In genomic region chr2:107621186-107621835, GRCh38 we compare ENCODE assay signal across 20 cellular contexts.
"Had no signal": no experiment of that assay in that cellular context is flagged by ENCODE, and none has a peak within 500 bp of the region (broad histone marks: within the 10 kb centered on the region; RNA-seq: fewer than 3 reads in every experiment).

No MANE protein-coding gene starts in this region.

- H3K27ac Mint-ChIP-seq: naive B cell; nephron; progenitor cell of endocrine pancreas; stimulated activated memory B cell treated with anti-CD40 and anti-IgM and Interleukin-4, amounts not matched to agents 10 μg/mL and 1 μg/mL and 100 μg/mL, for 72 hours; stimulated activated naive CD8-positive, alpha-beta T cell treated with anti-CD3 and anti-CD28 coated beads, Interleukin-15, Interleukin-2, amounts not matched to agents 100 ng/mL and 50 ng/mL, for 24 hours had no signal

- H3K36me3 Mint-ChIP-seq: naive B cell; stimulated activated memory B cell treated with anti-CD40 and anti-IgM and Interleukin-4, amounts not matched to agents 10 μg/mL and 1 μg/mL and 100 μg/mL, for 72 hours had no signal

- H3K4me3 Mint-ChIP-seq: naive B cell; nephron; stimulated activated memory B cell treated with anti-CD40 and anti-IgM and Interleukin-4, amounts not matched to agents 10 μg/mL and 1 μg/mL and 100 μg/mL, for 72 hours; stimulated activated naive CD8-positive, alpha-beta T cell treated with anti-CD3 and anti-CD28 coated beads, Interleukin-15, Interleukin-2, amounts not matched to agents 100 ng/mL and 50 ng/mL, for 24 hours had no signal

- H3K27me3 Mint-ChIP-seq: naive B cell; progenitor cell of endocrine pancreas; stimulated activated memory B cell treated with anti-CD40 and anti-IgM and Interleukin-4, amounts not matched to agents 10 μg/mL and 1 μg/mL and 100 μg/mL, for 72 hours; stimulated activated naive CD8-positive, alpha-beta T cell treated with anti-CD3 and anti-CD28 coated beads, Interleukin-15, Interleukin-2, amounts not matched to agents 100 ng/mL and 50 ng/mL, for 24 hours had no signal

- ATAC-seq: esophagus mucosa; gastroesophageal sphincter; left lung; pancreas; stimulated activated memory B cell treated with anti-CD40 and anti-IgM and Interleukin-4, amounts not matched to agents 10 μg/mL and 1 μg/mL and 100 μg/mL, for 72 hours had no signal

- DNase-seq: cortex of kidney; dorsolateral prefrontal cortex; effector CD8-positive, alpha-beta T cell; hippocampal formation; kidney glomerular epithelial cell; left lung; mesendoderm; naive B cell; occipital lobe; pancreas; right lobe of liver; stimulated activated CD4-positive, alpha-beta T cell treated with anti-CD3 and anti-CD28 coated beads, Interleukin-4, amount 100 ng/mL, for 24 hours; tibial artery; upper lobe of left lung had no signal

- H3K4me1 Mint-ChIP-seq: naive B cell; nephron; stimulated activated memory B cell treated with anti-CD40 and anti-IgM and Interleukin-4, amounts not matched to agents 10 μg/mL and 1 μg/mL and 100 μg/mL, for 72 hours had no signal
